Comparison of ENCODE assay signal across 22 cellular contexts in genomic region chr13:81275666-81276258, GRCh38.
A peak's percentile ranks its signal among the peaks of the same experiment; 100 is the strongest.
DNase-seq lines count a peak whose midpoint lies in the region; ATAC-seq and TF ChIP-seq lines count a peak whose summit lies in the region.
"Had no signal": no experiment of that assay in that cellular context is flagged by ENCODE, and none has a peak within 500 bp of the region (broad histone marks: within the 10 kb centered on the region; RNA-seq: fewer than 3 reads in every experiment).

No MANE protein-coding gene starts in this region.

- no peaks in the 10 kb centered on the region for H3K79me2 ChIP-seq in OCI-LY7 (ENCODE audit: insufficient read depth, low read depth, low read length)

- H2AFZ ChIP-seq in OCI-LY7 (ENCODE audit: low read length), result no peak overlapping the region

- peak; percentile 37 to 39 for DNase-seq in Caco-2
- peak; percentile 23 for DNase-seq in ELR (ENCODE audit: low read depth)
- DNase-seq in OCI-LY7 (ENCODE audit: low spot score), result peak; percentile 3
- peak; percentile 68 for DNase-seq in endodermal cell
- DNase-seq in NCI-H2029 (lab: John Stamatoyannopoulos, UW), result no peak
- no peak for DNase-seq in hypothalamus (lab: John Stamatoyannopoulos, UW)
- no peak for DNase-seq in NCI-H526 treated with DMSO at 0.1 percent for 48 hours (lab: John Stamatoyannopoulos, UW)
- DNase-seq in effector memory CD8-positive, alpha-beta T cell, result no peak
- DNase-seq: ACHN, AML-193, COR-L47, DMS79, GDM1, GOT3, MV-4-11, NCI-H1417, NCI-H1930, NCI-H510A treated with DMSO at 0.1 percent for 48 hours, SHP77 treated with DMSO at 0.1 percent for 48 hours, T-helper 17 cell had no signal

- 92 to 98% methylated on average over 5 to 8 of the region's 8 CpGs for WGBS in endodermal cell (ENCODE audit: insufficient coverage in 1 of 2, insufficient read length in 1 of 2), 2 experiments

- no peak overlapping the region for H3K27ac Mint-ChIP-seq in Caco-2 (ENCODE audit: unreplicated experiment)
- no peak overlapping the region for H3K27ac Mint-ChIP-seq in endodermal cell
- H3K27ac Mint-ChIP-seq in effector memory CD8-positive, alpha-beta T cell, result no peak overlapping the region
- H3K27ac Mint-ChIP-seq: T-helper 17 cell had no signal

- H4K20me1 ChIP-seq in OCI-LY7 (ENCODE audit: insufficient read depth, low read length), result no peaks in the 10 kb centered on the region

- H3K4me1 ChIP-seq in Caco-2 (no peaks in the 10 kb centered on the region), OCI-LY7 (ENCODE audit: insufficient read depth, low read length, poor library complexity, severe bottlenecking) (no peaks in the 10 kb centered on the region), endodermal cell (ENCODE audit: control insufficient read depth, insufficient read depth, low read length) (no peaks in the 10 kb centered on the region)

- H3K36me3 ChIP-seq in Caco-2 (ENCODE audit: control insufficient read depth, insufficient read depth, low read length) (no peaks in the 10 kb centered on the region), OCI-LY7 (ENCODE audit: insufficient read depth, low read length) (no peaks in the 10 kb centered on the region), endodermal cell (ENCODE audit: control insufficient read depth, insufficient read depth, low read length) (no peaks in the 10 kb centered on the region)

- no peak overlapping the region for H3K4me2 ChIP-seq in OCI-LY7 (ENCODE audit: low read length)

- CTCF ChIA-PET in Caco-2 (lab: Charles Lee) (no interaction called here), OCI-LY7 (lab: Charles Lee; ENCODE audit: unreplicated experiment) (no interaction called here)

- H3K36me3 Mint-ChIP-seq in Caco-2 (ENCODE audit: insufficient read depth, unreplicated experiment) (no peaks in the 10 kb centered on the region), endodermal cell (ENCODE audit: low read depth) (peaks cover 7% of the 10 kb centered on the region)
- H3K36me3 Mint-ChIP-seq in effector memory CD8-positive, alpha-beta T cell (ENCODE audit: insufficient read depth), result no peaks in the 10 kb centered on the region

- no peak for ATAC-seq in effector memory CD8-positive, alpha-beta T cell (replicated peaks)
- ATAC-seq: GM12878, T-helper 17 cell had no signal

- intact Hi-C loops in Caco-2 (cut with micrococcal nuclease; ENCODE audit: unreplicated experiment) (no loop called here), OCI-LY7 (cut with micrococcal nuclease; ENCODE audit: unreplicated experiment) (no loop called here)

- no peaks in the 10 kb centered on the region for H3K27me3 Mint-ChIP-seq in Caco-2 (ENCODE audit: insufficient read depth, unreplicated experiment)
- no peaks in the 10 kb centered on the region for H3K27me3 Mint-ChIP-seq in endodermal cell (ENCODE audit: insufficient read depth)
- no peaks in the 10 kb centered on the region for H3K27me3 Mint-ChIP-seq in effector memory CD8-positive, alpha-beta T cell
- H3K27me3 Mint-ChIP-seq: T-helper 17 cell had no signal

- H3K9me2 ChIP-seq in OCI-LY7 (ENCODE audit: insufficient read depth, low read length), result no peaks in the 10 kb centered on the region

- no peak overlapping the region for H3K9ac ChIP-seq in endodermal cell (ENCODE audit: extremely low read depth, low read length, poor library complexity, severe bottlenecking)

- H3K9me3 ChIP-seq in Caco-2 (peaks cover 11% of the 10 kb centered on the region), OCI-LY7 (ENCODE audit: low read length) (no peaks in the 10 kb centered on the region), endodermal cell (ENCODE audit: control insufficient read depth, low read length) (peaks cover 30% of the 10 kb centered on the region)

- no peak overlapping the region for H3K4me3 Mint-ChIP-seq in Caco-2 (ENCODE audit: unreplicated experiment)
- no peak overlapping the region for H3K4me3 Mint-ChIP-seq in endodermal cell
- no peak overlapping the region for H3K4me3 Mint-ChIP-seq in effector memory CD8-positive, alpha-beta T cell
- H3K4me3 Mint-ChIP-seq: T-helper 17 cell had no signal

- no peak overlapping the region for H3K4me3 ChIP-seq in Caco-2 (ENCODE audit: low read depth, low read length)
- H3K4me3 ChIP-seq in OCI-LY7 (ENCODE audit: low read depth, low read length, poor library complexity, severe bottlenecking), result no peak overlapping the region
- H3K4me3 ChIP-seq in endodermal cell (ENCODE audit: low read length), result no peak overlapping the region
- H3K4me3 ChIP-seq: GM12878 had no signal

- H3K27me3 ChIP-seq in Caco-2 (replicated peaks; ENCODE audit: control insufficient read depth, insufficient read depth, low read length), result no peaks in the 10 kb centered on the region
- no peaks in the 10 kb centered on the region for H3K27me3 ChIP-seq in endodermal cell (ENCODE audit: control insufficient read depth, insufficient read depth, low read length, poor library complexity, severe bottlenecking)

- H3K27ac ChIP-seq in OCI-LY7 (ENCODE audit: low read depth, low read length, poor library complexity, severe bottlenecking) (no peak overlapping the region), endodermal cell (ENCODE audit: low read depth, low read length) (no peak overlapping the region)
- H3K27ac ChIP-seq: HL-60 had no signal

- BruUV-seq in Caco-2 (replicated peaks; lab: Mats Ljungman, UMichigan) (no TSS peak), OCI-LY7 (replicated peaks; lab: Mats Ljungman, UMichigan) (no TSS peak)

- H3K9me3 Mint-ChIP-seq in Caco-2 (ENCODE audit: unreplicated experiment) (peaks cover 17% of the 10 kb centered on the region), endodermal cell (peaks cover 25% of the 10 kb centered on the region)
- H3K9me3 Mint-ChIP-seq in effector memory CD8-positive, alpha-beta T cell, result peaks cover 7 to 15% of the 10 kb centered on the region in 2 donors

- no peak for TF ChIP-seq CTCF in Caco-2 (IDR thresholded peaks at IDR 0.05; ENCODE audit: insufficient read depth in 1 of 2, low read depth in 1 of 2, low read length in 1 of 2, severe bottlenecking in 1 of 2, unreplicated experiment in 1 of 2)
- TF ChIP-seq CTCF in OCI-LY7 (conservative IDR thresholded peaks at IDR 0.05; ENCODE audit: low read length), result no peak
- no peak for TF ChIP-seq CTCF in endodermal cell (conservative IDR thresholded peaks at IDR 0.05)

- no peaks in the 10 kb centered on the region for H3K4me1 Mint-ChIP-seq in Caco-2 (ENCODE audit: low read depth, unreplicated experiment)
- H3K4me1 Mint-ChIP-seq in endodermal cell, result no peaks in the 10 kb centered on the region
- H3K4me1 Mint-ChIP-seq in effector memory CD8-positive, alpha-beta T cell (ENCODE audit: low read depth in 2 of 2), result no peaks in the 10 kb centered on the region
- H3K4me1 Mint-ChIP-seq: T-helper 17 cell had no signal

- POLR2A ChIA-PET in Caco-2 (lab: Charles Lee), result no interaction called here
- POLR2A ChIA-PET in OCI-LY7 (lab: Charles Lee), result no interaction called here

Comparison
In these comparisons a context has a peak if more than half of its experiments do, and no peak if none do; other contexts are left out.
1. DNase-seq: peak in Caco-2 (2 of 2), ELR (single experiment), OCI-LY7 (single experiment) and endodermal cell (single experiment); none in NCI-H2029 (single experiment), hypothalamus (0 of 51), NCI-H526 treated with DMSO at 0.1 percent for 48 hours (single experiment) and effector memory CD8-positive, alpha-beta T cell (0 of 3).